8 cellular contexts compared by ENCODE assay signal in the genomic region with DNA sequence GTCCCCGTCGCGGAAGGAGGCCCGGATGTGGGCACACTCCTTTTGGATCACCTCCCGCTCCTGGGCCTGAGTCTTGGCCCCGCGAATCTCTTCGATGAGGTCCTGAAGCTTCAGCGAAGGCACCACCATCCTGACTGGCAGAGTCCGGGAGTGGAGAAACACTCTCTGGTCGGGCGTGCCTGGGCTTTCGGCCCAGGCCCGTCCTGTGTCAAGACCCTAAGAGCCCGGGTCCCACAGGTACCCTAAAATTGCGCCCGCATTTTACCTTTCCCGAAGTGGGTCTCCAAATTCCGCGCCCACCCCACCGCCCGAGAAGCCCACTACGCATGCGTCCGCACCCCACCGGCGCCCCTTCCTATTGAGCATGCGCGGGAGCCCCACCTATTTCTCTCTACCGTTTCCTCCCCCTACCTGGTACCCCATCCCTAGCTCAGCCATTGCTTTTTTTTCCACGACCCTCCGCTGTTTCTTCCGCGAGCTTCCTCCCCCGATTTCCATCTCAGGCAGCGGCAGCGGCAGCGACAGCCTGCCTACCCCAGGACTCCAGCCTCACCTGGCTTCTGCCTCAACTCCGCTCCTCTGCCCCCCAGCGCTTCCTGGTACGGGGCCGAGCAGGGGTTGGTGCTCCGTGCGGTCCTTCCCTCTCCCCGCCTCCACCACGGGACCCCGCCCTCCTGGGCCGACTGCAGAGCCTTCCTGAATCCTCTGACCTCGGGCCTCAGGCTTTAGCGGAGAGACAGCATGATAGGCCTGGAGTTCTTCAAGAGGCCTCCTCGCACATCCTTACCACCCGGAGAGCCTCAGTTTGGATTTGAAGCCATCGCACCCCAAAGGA. TPM values are rescaled to one million over a fixed set of nuclear protein-coding genes. Genes with fewer than 3 reads are reported as not detected.
DNase-seq lines count a peak whose midpoint lies in the region; ATAC-seq, FAIRE-seq and TF ChIP-seq lines count a peak whose summit lies in the region.

A gene with protein sequence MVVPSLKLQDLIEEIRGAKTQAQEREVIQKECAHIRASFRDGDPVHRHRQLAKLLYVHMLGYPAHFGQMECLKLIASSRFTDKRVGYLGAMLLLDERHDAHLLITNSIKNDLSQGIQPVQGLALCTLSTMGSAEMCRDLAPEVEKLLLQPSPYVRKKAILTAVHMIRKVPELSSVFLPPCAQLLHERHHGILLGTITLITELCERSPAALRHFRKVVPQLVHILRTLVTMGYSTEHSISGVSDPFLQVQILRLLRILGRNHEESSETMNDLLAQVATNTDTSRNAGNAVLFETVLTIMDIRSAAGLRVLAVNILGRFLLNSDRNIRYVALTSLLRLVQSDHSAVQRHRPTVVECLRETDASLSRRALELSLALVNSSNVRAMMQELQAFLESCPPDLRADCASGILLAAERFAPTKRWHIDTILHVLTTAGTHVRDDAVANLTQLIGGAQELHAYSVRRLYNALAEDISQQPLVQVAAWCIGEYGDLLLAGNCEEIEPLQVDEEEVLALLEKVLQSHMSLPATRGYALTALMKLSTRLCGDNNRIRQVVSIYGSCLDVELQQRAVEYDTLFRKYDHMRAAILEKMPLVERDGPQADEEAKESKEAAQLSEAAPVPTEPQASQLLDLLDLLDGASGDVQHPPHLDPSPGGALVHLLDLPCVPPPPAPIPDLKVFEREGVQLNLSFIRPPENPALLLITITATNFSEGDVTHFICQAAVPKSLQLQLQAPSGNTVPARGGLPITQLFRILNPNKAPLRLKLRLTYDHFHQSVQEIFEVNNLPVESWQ (minus strand): TSS at position 606 of the 835 bp plus-strand sequence. CDS start 477 bp downstream, at position 129.

- H3K27me3 ChIP-seq in BE2C = no peaks in the 10 kb centered on the region
- no peaks in the 10 kb centered on the region for H3K27me3 ChIP-seq in liver (ENCODE audit: control insufficient read depth in 4 of 4, insufficient read depth in 4 of 4, low read length in 3 of 4)

- 2% methylated on average over 53 of the region's 53 CpGs for WGBS in liver

- DNase-seq in BE2C (peak; percentile 85), GM19239 (ENCODE audit: insufficient read length, low spot score) (peak; percentile 81), NCI-H69 (lab: John Stamatoyannopoulos, UW) (peak; percentile 95), dermis blood vessel endothelial cell (peak; percentile 67)
- peak; percentile 79 for DNase-seq in activated CD4-positive, alpha-beta T cell treated with anti-CD3 and anti-CD28 coated beads, Interleukin-2, amount 50 U/mL, for 1 hour
- peak; percentile 59 to 76 (median 68) for DNase-seq in stimulated activated CD4-positive, alpha-beta T cell treated with anti-CD3 and anti-CD28 coated beads, TNF-alpha, amount 100 ng/mL, for 1 hour (ENCODE audit: low read depth in 3 of 3, low spot score in 1 of 3)

- H3K9ac ChIP-seq in liver (ENCODE audit: low read depth in 1 of 2, low read length in 2 of 2) = peak within 1 kb of the TSS; percentile 39 to 65

- H3K36me3 ChIP-seq in BE2C (no peaks in the 10 kb centered on the region), liver (ENCODE audit: control insufficient read depth in 4 of 4, insufficient read depth in 3 of 4, low read depth in 1 of 4, low read length in 3 of 4) (no peaks in the 10 kb centered on the region)

- TF ChIP-seq CTCF in BE2C (IDR thresholded peaks at IDR 0.05; ENCODE audit: low read depth, low read length) = no peak
- no peak for TF ChIP-seq CTCF in liver (IDR thresholded peaks at IDR 0.05; ENCODE audit: low read depth, low read length, missing input control)

- no peaks in the 10 kb centered on the region for H3K9me3 ChIP-seq in BE2C
- no peaks in the 10 kb centered on the region for H3K9me3 ChIP-seq in liver (ENCODE audit: control insufficient read depth in 4 of 4, low read length in 3 of 4)

- H3K4me3 ChIP-seq in BE2C (ENCODE audit: low read depth, low read length) = peak within 1 kb of the TSS; percentile 78
- H3K4me3 ChIP-seq in liver (ENCODE audit: low read depth in 1 of 3, low read length in 3 of 3) = peak within 1 kb of the TSS; percentile 62 to 82 (median 70)

- peak within 1 kb of the TSS; percentile 63 to 67 for H3K27ac ChIP-seq in liver (ENCODE audit: low read depth in 1 of 2, low read length in 2 of 2)

- peak; percentile 85 for FAIRE-seq in GM19239 (lab: Jason Lieb, UNC)

- ATAC-seq in HG03442 (IDR thresholded peaks at IDR 0.05; ENCODE audit: unreplicated experiment) = peak; percentile 86

- H3K4me1 ChIP-seq in BE2C = peaks cover 15% of the 10 kb centered on the region
- peaks cover 0 to 30% (median 19%) of the 10 kb centered on the region in 4 donors for H3K4me1 ChIP-seq in liver (ENCODE audit: control insufficient read depth in 4 of 4, insufficient read depth in 4 of 4, low read length in 3 of 4)

- peak in 1 of 2 donors; percentile 22 for TF ChIP-seq RAD21 in liver (IDR thresholded peaks at IDR 0.05)

TF ChIP-seq in liver, 16 proteins besides CTCF, POLR2A, EP300 and RAD21:
- TF ChIP-seq YY1 (IDR thresholded peaks at IDR 0.05) = peak; percentile 66
- peak; percentile 42 for TF ChIP-seq NR2F2 (IDR thresholded peaks at IDR 0.05)
- no peak for TF ChIP-seq HNF4G (IDR thresholded peaks at IDR 0.05)
- TF ChIP-seq, protein P1, sequence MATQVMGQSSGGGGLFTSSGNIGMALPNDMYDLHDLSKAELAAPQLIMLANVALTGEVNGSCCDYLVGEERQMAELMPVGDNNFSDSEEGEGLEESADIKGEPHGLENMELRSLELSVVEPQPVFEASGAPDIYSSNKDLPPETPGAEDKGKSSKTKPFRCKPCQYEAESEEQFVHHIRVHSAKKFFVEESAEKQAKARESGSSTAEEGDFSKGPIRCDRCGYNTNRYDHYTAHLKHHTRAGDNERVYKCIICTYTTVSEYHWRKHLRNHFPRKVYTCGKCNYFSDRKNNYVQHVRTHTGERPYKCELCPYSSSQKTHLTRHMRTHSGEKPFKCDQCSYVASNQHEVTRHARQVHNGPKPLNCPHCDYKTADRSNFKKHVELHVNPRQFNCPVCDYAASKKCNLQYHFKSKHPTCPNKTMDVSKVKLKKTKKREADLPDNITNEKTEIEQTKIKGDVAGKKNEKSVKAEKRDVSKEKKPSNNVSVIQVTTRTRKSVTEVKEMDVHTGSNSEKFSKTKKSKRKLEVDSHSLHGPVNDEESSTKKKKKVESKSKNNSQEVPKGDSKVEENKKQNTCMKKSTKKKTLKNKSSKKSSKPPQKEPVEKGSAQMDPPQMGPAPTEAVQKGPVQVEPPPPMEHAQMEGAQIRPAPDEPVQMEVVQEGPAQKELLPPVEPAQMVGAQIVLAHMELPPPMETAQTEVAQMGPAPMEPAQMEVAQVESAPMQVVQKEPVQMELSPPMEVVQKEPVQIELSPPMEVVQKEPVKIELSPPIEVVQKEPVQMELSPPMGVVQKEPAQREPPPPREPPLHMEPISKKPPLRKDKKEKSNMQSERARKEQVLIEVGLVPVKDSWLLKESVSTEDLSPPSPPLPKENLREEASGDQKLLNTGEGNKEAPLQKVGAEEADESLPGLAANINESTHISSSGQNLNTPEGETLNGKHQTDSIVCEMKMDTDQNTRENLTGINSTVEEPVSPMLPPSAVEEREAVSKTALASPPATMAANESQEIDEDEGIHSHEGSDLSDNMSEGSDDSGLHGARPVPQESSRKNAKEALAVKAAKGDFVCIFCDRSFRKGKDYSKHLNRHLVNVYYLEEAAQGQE (IDR thresholded peaks at IDR 0.05) = no peak
- TF ChIP-seq, protein P2, sequence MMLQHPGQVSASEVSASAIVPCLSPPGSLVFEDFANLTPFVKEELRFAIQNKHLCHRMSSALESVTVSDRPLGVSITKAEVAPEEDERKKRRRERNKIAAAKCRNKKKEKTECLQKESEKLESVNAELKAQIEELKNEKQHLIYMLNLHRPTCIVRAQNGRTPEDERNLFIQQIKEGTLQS (IDR thresholded peaks at IDR 0.05) = no peak
- TF ChIP-seq HNF4A (conservative IDR thresholded peaks at IDR 0.05) = peak in 1 of 2 donors; percentile 12
- no peak for TF ChIP-seq FOXA2 (IDR thresholded peaks at IDR 0.05)
- TF ChIP-seq GABPA (IDR thresholded peaks at IDR 0.05 in 1 of 2, conservative IDR thresholded peaks at IDR 0.05 in 1 of 2) = peak in 1 of 2 donors; percentile 14
- TF ChIP-seq TAF1 (conservative IDR thresholded peaks at IDR 0.05) = no peak
- no peak for TF ChIP-seq FOXA1 (IDR thresholded peaks at IDR 0.05)
- TF ChIP-seq, protein P3, sequence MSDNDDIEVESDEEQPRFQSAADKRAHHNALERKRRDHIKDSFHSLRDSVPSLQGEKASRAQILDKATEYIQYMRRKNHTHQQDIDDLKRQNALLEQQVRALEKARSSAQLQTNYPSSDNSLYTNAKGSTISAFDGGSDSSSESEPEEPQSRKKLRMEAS (IDR thresholded peaks at IDR 0.05) = no peak
- TF ChIP-seq EGR1 (IDR thresholded peaks at IDR 0.05; ENCODE audit: low read depth in 2 of 2) = no peak
- peak in 1 of 2 donors; percentile 19 for TF ChIP-seq RXRA (IDR thresholded peaks at IDR 0.05)
- peak; percentile 29 for TF ChIP-seq SP1 (IDR thresholded peaks at IDR 0.05)

RNA-seq across cellular contexts. Expression of the gene that starts here (rescaled TPM):
- polyA plus RNA-seq in BE2C (2012; ENCODE audit: insufficient read depth, insufficient read length, low read depth) = 46.6 TPM
- total RNA-seq in dermis blood vessel endothelial cell = 28.8 and 29.6 TPM in 2 replicates
- total RNA-seq in liver = 10 to 100 TPM; 14.8 to 19.7 TPM
- 10 to 100 TPM; 12.4 to 26.6 TPM for polyA plus RNA-seq in liver

Comparison
In these comparisons a context has a peak if more than half of its experiments do, and no peak if none do; other contexts are left out.
1. Peak in every context shown above with its lines: DNase-seq, ATAC-seq, H3K4me3 ChIP-seq and H3K27ac ChIP-seq.